Comparison of ENCODE assay signal across 35 cellular contexts in the genomic region with DNA sequence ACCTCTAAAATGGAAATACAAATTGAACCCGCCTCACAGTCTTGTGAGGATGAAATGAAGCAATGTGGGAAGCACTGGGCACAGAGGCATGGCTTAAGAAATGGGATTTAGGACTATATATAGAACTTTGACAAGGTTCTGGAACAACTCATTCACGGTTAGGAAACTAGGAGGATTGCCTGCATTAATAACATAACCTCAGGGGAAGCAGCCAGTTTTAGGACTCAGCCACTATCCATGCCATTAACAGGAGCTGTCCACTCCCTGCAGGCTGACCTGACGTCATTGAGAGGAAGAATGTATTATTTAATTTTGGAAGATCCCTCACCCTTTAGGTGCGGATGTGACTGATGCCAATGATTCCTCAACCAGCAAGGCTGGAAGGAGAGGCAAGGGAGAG. TPM values are rescaled to one million over a fixed set of nuclear protein-coding genes. Genes with fewer than 3 reads are reported as not detected.
A peak's percentile ranks its signal among the peaks of the same experiment; 100 is the strongest.
DNase-seq lines count a peak whose midpoint lies in the region; ATAC-seq, FAIRE-seq and TF ChIP-seq lines count a peak whose summit lies in the region.
"Had no signal": no experiment of that assay in that cellular context is flagged by ENCODE, and none has a peak within 500 bp of the region (broad histone marks: within the 10 kb centered on the region; RNA-seq: fewer than 3 reads in every experiment).

No MANE protein-coding gene starts in this region.

- no peaks in the 10 kb centered on the region for H3K9me1 ChIP-seq in keratinocyte (ENCODE audit: control insufficient read depth, extremely low read depth, insufficient read depth, low read length)

- dilution Hi-C loops in keratinocyte (cut with MboI; ENCODE audit: extremely low pct_ligation_motif_present, low sequenced_read_pairs) = no loop called here

- peak; percentile 69 for FAIRE-seq in keratinocyte (lab: Jason Lieb, UNC)
- FAIRE-seq: GM12891 had no signal

- H3K9me3 Mint-ChIP-seq in activated CD4-positive, alpha-beta T cell treated with anti-CD3 and anti-CD28 coated beads for 36 hours (ENCODE audit: low read depth) = no peaks in the 10 kb centered on the region
- H3K9me3 Mint-ChIP-seq: activated T-helper 2 cell treated with anti-CD3 and anti-CD28 coated beads, Interferon-gamma antibody, Interleukin-2, Interleukin-4, amounts not matched to agents 10 μg/mL and 5 μg/mL and 100 μg/mL, durations not matched to agents 14 hours and 24 hours and 36 hours; naive thymus-derived CD8-positive, alpha-beta T cell had no signal

- no peaks in the 10 kb centered on the region for H3K79me2 ChIP-seq in keratinocyte (ENCODE audit: control insufficient read depth, insufficient read depth, low read length)

- peaks cover 24% of the 10 kb centered on the region for H3K4me1 ChIP-seq in keratinocyte (ENCODE audit: control insufficient read depth, extremely low read depth, insufficient read depth, low read length)
- H3K4me1 ChIP-seq: BLaER1 treated with 17β-estradiol and CSF1 and Interleukin-3, amounts not matched to agents 10 nM and 100 nM; psoas muscle; SJCRH30; upper lobe of right lung had no signal

- intact Hi-C loops in activated CD4-positive, alpha-beta T cell treated with anti-CD3 and anti-CD28 coated beads for 36 hours (cut with DNase I, micrococcal nuclease) = no loop called here
- intact Hi-C loops in left colon (cut with DNase I, micrococcal nuclease) = no loop called here

- no peak for TF ChIP-seq RAD21 in Ishikawa (IDR thresholded peaks at IDR 0.05; ENCODE audit: low read depth)

- H3K4me3 Mint-ChIP-seq in activated CD4-positive, alpha-beta T cell treated with anti-CD3 and anti-CD28 coated beads for 36 hours = no peak overlapping the region
- H3K4me3 Mint-ChIP-seq: mesothelial cell of epicardium; naive thymus-derived CD8-positive, alpha-beta T cell; stimulated activated naive B cell treated with anti-CD40 and anti-IgM and Interleukin-4, amounts not matched to agents 10 μg/mL and 1 μg/mL and 100 μg/mL, for 72 hours had no signal

- TF ChIP-seq EP300 in Ishikawa (IDR thresholded peaks at IDR 0.05; ENCODE audit: borderline replicate concordance) = no peak

- no peak overlapping the region for H2AFZ ChIP-seq in keratinocyte (ENCODE audit: control insufficient read depth, low read length)

- H3K4me1 Mint-ChIP-seq in activated CD4-positive, alpha-beta T cell treated with anti-CD3 and anti-CD28 coated beads for 36 hours = no peaks in the 10 kb centered on the region
- H3K4me1 Mint-ChIP-seq: mesothelial cell of epicardium; naive thymus-derived CD8-positive, alpha-beta T cell; stimulated activated naive B cell treated with anti-CD40 and anti-IgM and Interleukin-4, amounts not matched to agents 10 μg/mL and 1 μg/mL and 100 μg/mL, for 72 hours had no signal

- H3K9me3 ChIP-seq in keratinocyte (ENCODE audit: control insufficient read depth, low read depth, low read length) = no peaks in the 10 kb centered on the region
- H3K9me3 ChIP-seq: BLaER1 treated with 17β-estradiol and CSF1 and Interleukin-3, amounts not matched to agents 10 nM and 100 nM; psoas muscle; SJCRH30; upper lobe of right lung had no signal

- H3K9ac ChIP-seq in keratinocyte (ENCODE audit: control insufficient read depth, extremely low read depth, insufficient read depth, low read length) = no peak overlapping the region
- H3K9ac ChIP-seq: BLaER1 treated with 17β-estradiol and CSF1 and Interleukin-3, amounts not matched to agents 10 nM and 100 nM had no signal

- peaks cover 5% of the 10 kb centered on the region for H3K27me3 Mint-ChIP-seq in activated CD4-positive, alpha-beta T cell treated with anti-CD3 and anti-CD28 coated beads for 36 hours

- H3K36me3 Mint-ChIP-seq in activated CD4-positive, alpha-beta T cell treated with anti-CD3 and anti-CD28 coated beads for 36 hours (ENCODE audit: low read depth) = no peaks in the 10 kb centered on the region
- H3K36me3 Mint-ChIP-seq: naive thymus-derived CD8-positive, alpha-beta T cell; stimulated activated naive B cell treated with anti-CD40 and anti-IgM and Interleukin-4, amounts not matched to agents 10 μg/mL and 1 μg/mL and 100 μg/mL, for 72 hours had no signal

- H4K20me1 ChIP-seq in keratinocyte (ENCODE audit: control insufficient read depth, extremely low read depth, insufficient read depth, low read length) = no peaks in the 10 kb centered on the region
- H4K20me1 ChIP-seq: BLaER1 treated with 17β-estradiol and CSF1 and Interleukin-3, amounts not matched to agents 10 nM and 100 nM had no signal

- CTCF ChIA-PET in RWPE1 (lab: Yijun Ruan, JAX) = no interaction called here
- CTCF ChIA-PET in activated CD4-positive, alpha-beta T cell treated with anti-CD3 and anti-CD28 coated beads for 36 hours (lab: Charles Lee) = no interaction called here

- POLR2A ChIA-PET in RWPE1 (lab: Yijun Ruan, JAX; ENCODE audit: low non-redundant PET) = no interaction called here
- POLR2A ChIA-PET in activated CD4-positive, alpha-beta T cell treated with anti-CD3 and anti-CD28 coated beads for 36 hours (lab: Charles Lee) = no interaction called here

- H3K27ac ChIP-seq in RWPE1 (no peak overlapping the region), keratinocyte (ENCODE audit: control insufficient read depth, insufficient read depth, low read length) (peak overlapping the region; percentile 57)
- H3K27ac ChIP-seq: BLaER1 treated with 17β-estradiol and CSF1 and Interleukin-3, amounts not matched to agents 10 nM and 100 nM; epithelial cell of prostate; psoas muscle; SJCRH30; upper lobe of right lung; WERI-Rb-1 had no signal

- no peak for ATAC-seq in activated CD4-positive, alpha-beta T cell treated with anti-CD3 and anti-CD28 coated beads for 36 hours
- ATAC-seq in GM18867 (IDR thresholded peaks at IDR 0.05; ENCODE audit: unreplicated experiment) = no peak
- ATAC-seq in left colon = no peak
- ATAC-seq: naive thymus-derived CD8-positive, alpha-beta T cell; Panc1; psoas muscle; stimulated activated naive B cell treated with anti-CD40 and anti-IgM and Interleukin-4, amounts not matched to agents 10 μg/mL and 1 μg/mL and 100 μg/mL, for 72 hours; upper lobe of right lung had no signal

- no peak overlapping the region for H3K27ac Mint-ChIP-seq in activated CD4-positive, alpha-beta T cell treated with anti-CD3 and anti-CD28 coated beads for 36 hours
- H3K27ac Mint-ChIP-seq: activated T-helper 2 cell treated with anti-CD3 and anti-CD28 coated beads, Interferon-gamma antibody, Interleukin-2, Interleukin-4, amounts not matched to agents 10 μg/mL and 5 μg/mL and 100 μg/mL, durations not matched to agents 14 hours and 24 hours and 36 hours; naive thymus-derived CD8-positive, alpha-beta T cell; stimulated activated naive B cell treated with anti-CD40 and anti-IgM and Interleukin-4, amounts not matched to agents 10 μg/mL and 1 μg/mL and 100 μg/mL, for 72 hours had no signal

- no peak for TF ChIP-seq CTCF in RWPE1 (conservative IDR thresholded peaks at IDR 0.05; ENCODE audit: low read depth)
- no peak for TF ChIP-seq CTCF in fibroblast of pulmonary artery (IDR thresholded peaks at IDR 0.05; ENCODE audit: low read length, missing control alignments)
- TF ChIP-seq CTCF in keratinocyte (optimal IDR thresholded peaks at IDR 0.05 in 1 of 3, IDR thresholded peaks at IDR 0.05 in 1 of 3, conservative IDR thresholded peaks at IDR 0.05 in 1 of 3; ENCODE audit: extremely low read depth in 1 of 3, insufficient read depth in 2 of 3, low read length in 3 of 3) = no peak

- H3K27me3 ChIP-seq in keratinocyte (ENCODE audit: control insufficient read depth, extremely low read depth, insufficient read depth, low read length) = no peaks in the 10 kb centered on the region
- H3K27me3 ChIP-seq: BLaER1 treated with 17β-estradiol and CSF1 and Interleukin-3, amounts not matched to agents 10 nM and 100 nM; SJCRH30; upper lobe of right lung had no signal

- peak; percentile 28 for DNase-seq in RWPE1 (ENCODE audit: low spot score)
- DNase-seq in fibroblast of pulmonary artery (ENCODE audit: low read depth) = peak; percentile 49
- DNase-seq in keratinocyte (ENCODE audit: low read depth, low spot score) = peak; percentile 60
- DNase-seq in activated CD4-positive, alpha-beta T cell treated with anti-CD3 and anti-CD28 coated beads for 36 hours = no peak
- DNase-seq in left colon = no peak
- DNase-seq in RPMI8226 = no peak
- DNase-seq: activated CD4-positive, alpha-beta T cell treated with anti-CD3 and anti-CD28 coated beads for 48 hours; activated CD8-positive, alpha-beta memory T cell treated with anti-CD3 and anti-CD28 coated beads for 24 hours; activated naive CD4-positive, alpha-beta T cell treated with anti-CD3 and anti-CD28 coated beads, Interleukin-2, amount 50 U/mL, for 16 hours; activated T-cell treated with anti-CD3 and anti-CD28 coated beads for 4 hours; effector CD8-positive, alpha-beta T cell; EL; foreskin melanocyte; HCEC 1CT; Kasumi-1; naive thymus-derived CD8-positive, alpha-beta T cell; NCI-H1436 treated with DMSO at 0.1 percent for 48 hours; NCI-H2081 treated with DMSO at 0.1 percent for 48 hours; NCI-H345; nucleus accumbens; psoas muscle; SJCRH30; stimulated activated naive B cell treated with anti-CD40 and anti-IgM and Interleukin-4, amounts not matched to agents 10 μg/mL and 1 μg/mL and 100 μg/mL, for 72 hours; upper lobe of right lung; WERI-Rb-1 had no signal

- no peak overlapping the region for H3K4me3 ChIP-seq in fibroblast of pulmonary artery (replicated peaks; ENCODE audit: low read depth, low read length)
- H3K4me3 ChIP-seq in keratinocyte (ENCODE audit: control insufficient read depth in 2 of 3, extremely low read depth in 1 of 3, insufficient read depth in 2 of 3, low read depth in 1 of 3, low read length in 3 of 3) = no peak overlapping the region
- H3K4me3 ChIP-seq: BLaER1 treated with 17β-estradiol and CSF1 and Interleukin-3, amounts not matched to agents 10 nM and 100 nM; coronary artery; psoas muscle; SJCRH30; skin epidermis; upper lobe of right lung had no signal

- H3K36me3 ChIP-seq in keratinocyte (ENCODE audit: control insufficient read depth in 2 of 2, extremely low read depth in 1 of 2, insufficient read depth in 2 of 2, low read length in 2 of 2) = no peaks in the 10 kb centered on the region
- H3K36me3 ChIP-seq: BLaER1 treated with 17β-estradiol and CSF1 and Interleukin-3, amounts not matched to agents 10 nM and 100 nM; upper lobe of right lung had no signal

- H3K4me2 ChIP-seq in keratinocyte (ENCODE audit: control insufficient read depth, extremely low read depth, insufficient read depth, low read depth, low read length) = peak overlapping the region; percentile 3
- H3K4me2 ChIP-seq: BLaER1 treated with 17β-estradiol and CSF1 and Interleukin-3, amounts not matched to agents 10 nM and 100 nM had no signal

RNA-seq across cellular contexts. Expression of gene ITGB8, which starts 34.8 kb away (rescaled TPM):
- polyA plus RNA-seq in keratinocyte = 8.3 to 14.3 TPM (median 10.9 TPM) in 3 replicates
- 5.0 TPM for polyA plus RNA-seq in keratinocyte (2011; ENCODE audit: low read depth)
- 2.7 and 6.3 TPM in 2 replicates for polyA plus RNA-seq in keratinocyte (2011; cell fraction: cytosol; rRNA removed)
- 16.3 and 19.7 TPM in 2 replicates for polyA plus RNA-seq in keratinocyte (2011; cell fraction: nucleus; rRNA removed)
- 9.8 and 12.7 TPM in 2 replicates for polyA plus RNA-seq in keratinocyte (2012; ENCODE audit: low replicate concordance)
- polyA minus RNA-seq in keratinocyte = 27.1 to 59.0 TPM (median 50.8 TPM) in 3 replicates
- polyA minus RNA-seq in keratinocyte (2011; cell fraction: cytosol; rRNA and poly(A)+ RNA removed) = 25.1 TPM
- 65.6 and 86.9 TPM in 2 replicates for polyA minus RNA-seq in keratinocyte (2011; cell fraction: nucleus; rRNA and poly(A)+ RNA removed)
- total RNA-seq in activated CD4-positive, alpha-beta T cell treated with anti-CD3 and anti-CD28 coated beads for 36 hours = under 1 TPM in 1 of 2 experiments, not detected in 1; 0.07 TPM
- 1 to 10 TPM; 8.8 to 8.9 TPM for total RNA-seq in left colon
- total RNA-seq: naive thymus-derived CD8-positive, alpha-beta T cell had no signal
- polyA plus RNA-seq: naive thymus-derived CD8-positive, alpha-beta T cell had no signal

Comparison
In these comparisons a context has a peak if more than half of its experiments do, and no peak if none do; other contexts are left out.
1. DNase-seq: peak in RWPE1 (single experiment), fibroblast of pulmonary artery (single experiment) and keratinocyte (single experiment); none in activated CD4-positive, alpha-beta T cell treated with anti-CD3 and anti-CD28 coated beads for 36 hours (single experiment), left colon (0 of 2) and RPMI8226 (single experiment).
2. RNA of gene ITGB8, which starts 34.8 kb away (total RNA-seq): 8.8 to 8.9 TPM in left colon; 0.07 TPM in activated CD4-positive, alpha-beta T cell treated with anti-CD3 and anti-CD28 coated beads for 36 hours; every median in the first group is over 4 times any median in the second.